8 cellular contexts compared by ENCODE assay signal in genomic region chr6:1527098-1527497, GRCh38.
DNase-seq lines count a peak whose midpoint lies in the region; ATAC-seq, FAIRE-seq and TF ChIP-seq lines count a peak whose summit lies in the region.

No MANE protein-coding gene starts in this region.

- no peak for TF ChIP-seq CTCF in pancreas (IDR thresholded peaks at IDR 0.05)

- DNase-seq in NCI-H82 (lab: John Stamatoyannopoulos, UW) = peak; percentile 19
- DNase-seq in NCI-H82 treated with DMSO at 0.1 percent for 48 hours (lab: John Stamatoyannopoulos, UW; ENCODE audit: unreplicated experiment) = no peak
- peak; percentile 17 to 21 for DNase-seq in activated CD4-positive, alpha-beta T cell treated with anti-CD3 and anti-CD28 coated beads for 24 hours (ENCODE audit: low read depth in 2 of 2)
- peak; percentile 51 for DNase-seq in fibroblast of peridontal ligament (ENCODE audit: extremely low read depth)
- DNase-seq in pancreas = no peak
- no peak for DNase-seq in NCI-H146 treated with DMSO at 0.1 percent for 48 hours (lab: John Stamatoyannopoulos, UW; ENCODE audit: unreplicated experiment)
- no peak for DNase-seq in ACHN

- 16 to 27% methylated on average over 10 of the region's 10 CpGs for WGBS in pancreas, 2 donors

- intact Hi-C loops in pancreas (cut with DNase I) = no loop called here

- no peaks in the 10 kb centered on the region for H3K9me3 ChIP-seq in pancreas

- ATAC-seq in pancreas (peak in 3 of 4 donors; percentile 72 to 79 (median 72)), HG03457 (IDR thresholded peaks at IDR 0.05; ENCODE audit: unreplicated experiment) (no peak)

- H3K4me1 ChIP-seq in pancreas = no peaks in the 10 kb centered on the region

- no peak overlapping the region for H3K27ac ChIP-seq in pancreas

- no peak overlapping the region for H3K4me3 ChIP-seq in pancreas

- no peak for FAIRE-seq in pancreas (lab: Jason Lieb, UNC)

- H3K27me3 ChIP-seq in pancreas = peaks cover 0 to 15% (median 0%) of the 10 kb centered on the region in 4 donors

- no peaks in the 10 kb centered on the region for H3K36me3 ChIP-seq in pancreas

- in situ Hi-C loops in ACHN (cut with HindIII; ENCODE audit: low pct_ligation_motif_present, low pct_unique_long_range_greater_than_20kb, low sequenced_read_pairs) = no loop called here

Comparison
In these comparisons a context has a peak if more than half of its experiments do, and no peak if none do; other contexts are left out.
1. DNase-seq: peak in NCI-H82 (single experiment), activated CD4-positive, alpha-beta T cell treated with anti-CD3 and anti-CD28 coated beads for 24 hours (2 of 2) and fibroblast of peridontal ligament (single experiment); none in NCI-H82 treated with DMSO at 0.1 percent for 48 hours (single experiment), pancreas (0 of 6), NCI-H146 treated with DMSO at 0.1 percent for 48 hours (single experiment) and ACHN (single experiment).